In genomic region chr2:64525323-64525625, GRCh38 we compare ENCODE assay signal across 8 cellular contexts. TPM values are rescaled to one million over a fixed set of nuclear protein-coding genes. Genes with fewer than 3 reads are reported as not detected.
DNase-seq lines count a peak whose midpoint lies in the region; ATAC-seq and TF ChIP-seq lines count a peak whose summit lies in the region.

No MANE protein-coding gene starts in this region.

- H3K36me3 Mint-ChIP-seq in stimulated activated memory B cell treated with anti-CD40 and anti-IgM and Interleukin-4, amounts not matched to agents 10 μg/mL and 1 μg/mL and 100 μg/mL, for 72 hours: peaks cover 17% of the 10 kb centered on the region

- H3K9me3 Mint-ChIP-seq in stimulated activated memory B cell treated with anti-CD40 and anti-IgM and Interleukin-4, amounts not matched to agents 10 μg/mL and 1 μg/mL and 100 μg/mL, for 72 hours: no peaks in the 10 kb centered on the region

- H3K27ac ChIP-seq in right atrium auricular region: peak overlapping the region; percentile 97
- peak overlapping the region; percentile 88 to 90 (median 89) for H3K27ac ChIP-seq in right lobe of liver

- peak overlapping the region; percentile 95 to 98 for H3K4me3 ChIP-seq in right atrium auricular region
- H3K4me3 ChIP-seq in right lobe of liver: peak overlapping the region; percentile 85 to 97 (median 95)

- H3K27me3 ChIP-seq in right atrium auricular region: no peaks in the 10 kb centered on the region
- no peaks in the 10 kb centered on the region for H3K27me3 ChIP-seq in right lobe of liver

- peaks cover 0 to 33% of the 10 kb centered on the region in 2 donors for H3K4me1 ChIP-seq in right atrium auricular region
- H3K4me1 ChIP-seq in right lobe of liver: peaks cover 0 to 14% (median 0%) of the 10 kb centered on the region in 4 donors

- ATAC-seq in Right ventricle myocardium superior (ENCODE audit: poor library complexity) (no peak), right lobe of liver (peak in 1 of 4 donors; percentile 9), sciatic nerve (no peak)
- peak; percentile 40 for ATAC-seq in stimulated activated memory B cell treated with anti-CD40 and anti-IgM and Interleukin-4, amounts not matched to agents 10 μg/mL and 1 μg/mL and 100 μg/mL, for 72 hours

- intact Hi-C loops in Right ventricle myocardium superior (cut with DNase I): no loop called here
- intact Hi-C loops in right lobe of liver (cut with DNase I): no loop called here
- intact Hi-C loops in sciatic nerve (cut with DNase I): no loop called here

- WGBS in right lobe of liver (ENCODE audit: insufficient coverage, low coverage, low lambda C conversion rate, missing lambda C conversion rate): 0% methylated on average over 4 of the region's 4 CpGs

- DNase-seq in right atrium auricular region (ENCODE audit: low spot score): no peak
- DNase-seq in Right ventricle myocardium superior: no peak
- DNase-seq in NOMO-1 treated with dmso at 0.1 percent for 144 hours (lab: John Stamatoyannopoulos, UW; ENCODE audit: unreplicated experiment): peak; percentile 46
- DNase-seq in astrocyte of the hippocampus (ENCODE audit: low read depth, low spot score): peak; percentile 58
- no peak for DNase-seq in right lobe of liver
- no peak for DNase-seq in sciatic nerve (ENCODE audit: low spot score)
- DNase-seq in SK-N-DZ (ENCODE audit: low spot score): no peak

- no peak for TF ChIP-seq CTCF in right atrium auricular region (IDR thresholded peaks at IDR 0.05)
- TF ChIP-seq CTCF in right lobe of liver (IDR thresholded peaks at IDR 0.05): no peak

- H3K4me3 Mint-ChIP-seq in stimulated activated memory B cell treated with anti-CD40 and anti-IgM and Interleukin-4, amounts not matched to agents 10 μg/mL and 1 μg/mL and 100 μg/mL, for 72 hours: peak overlapping the region; percentile 88

- peaks cover 35% of the 10 kb centered on the region for H3K4me1 Mint-ChIP-seq in stimulated activated memory B cell treated with anti-CD40 and anti-IgM and Interleukin-4, amounts not matched to agents 10 μg/mL and 1 μg/mL and 100 μg/mL, for 72 hours

- H3K27me3 Mint-ChIP-seq in stimulated activated memory B cell treated with anti-CD40 and anti-IgM and Interleukin-4, amounts not matched to agents 10 μg/mL and 1 μg/mL and 100 μg/mL, for 72 hours: no peaks in the 10 kb centered on the region

- peak overlapping the region; percentile 93 for H3K27ac Mint-ChIP-seq in stimulated activated memory B cell treated with anti-CD40 and anti-IgM and Interleukin-4, amounts not matched to agents 10 μg/mL and 1 μg/mL and 100 μg/mL, for 72 hours

- TF ChIP-seq POLR2A in right lobe of liver (IDR thresholded peaks at IDR 0.05): peak; percentile 20

- no peaks in the 10 kb centered on the region for H3K9me3 ChIP-seq in right atrium auricular region
- H3K9me3 ChIP-seq in right lobe of liver: no peaks in the 10 kb centered on the region

- H3K36me3 ChIP-seq in right atrium auricular region (no peaks in the 10 kb centered on the region), right lobe of liver (no peaks in the 10 kb centered on the region)

RNA-seq across cellular contexts. Expression of gene AFTPH, which starts 1.1 kb away (rescaled TPM):
- 10 to 100 TPM; 14.5 to 17.4 TPM for total RNA-seq in right atrium auricular region
- 12.3 TPM for total RNA-seq in Right ventricle myocardium superior
- 10 to 100 TPM; 14.9 to 24.4 (median 19.8) TPM for total RNA-seq in right lobe of liver
- 31.6 TPM for total RNA-seq in sciatic nerve
- polyA plus RNA-seq in SK-N-DZ (2014; cell fraction: cytosol; rRNA removed): 18.4 and 20.4 TPM in 2 replicates
- polyA plus RNA-seq in SK-N-DZ (2014; cell fraction: nucleus; rRNA removed): 17.1 and 19.9 TPM in 2 replicates

Comparison
In these comparisons a context has a peak if more than half of its experiments do, and no peak if none do; other contexts are left out.
1. DNase-seq: peak in NOMO-1 treated with dmso at 0.1 percent for 144 hours (single experiment) and astrocyte of the hippocampus (single experiment); none in right atrium auricular region (single experiment), Right ventricle myocardium superior (single experiment), right lobe of liver (0 of 3), sciatic nerve (single experiment) and SK-N-DZ (single experiment).